Comparison of ENCODE assay signal across 1 cellular context in genomic region chr16:81752225-81752875, GRCh38.
TF ChIP-seq lines count a peak whose summit lies in the region.

No MANE protein-coding gene starts in this region.

TF ChIP-seq in K562, 482 proteins besides CTCF, POLR2A, EP300 and RAD21 (continued from another document and continues in another):
- TF ChIP-seq CLOCK (CRISPR knock-in tag; IDR thresholded peaks at IDR 0.05; ENCODE audit: borderline replicate concordance) (no peak), SNRNP70 (optimal IDR thresholded peaks at IDR 0.05; ENCODE audit: low read depth, low read length) (no peak), ZBTB26 (CRISPR knock-in tag; IDR thresholded peaks at IDR 0.05) (no peak), TAF1 (IDR thresholded peaks at IDR 0.05; ENCODE audit: control insufficient read depth, extremely low read depth, insufficient read depth, low read length, severe bottlenecking) (peak; percentile 70), ARID3B (CRISPR knock-in tag; IDR thresholded peaks at IDR 0.05; ENCODE audit: borderline replicate concordance) (no peak), MBD2 (IDR thresholded peaks at IDR 0.05; ENCODE audit: borderline replicate concordance, low read depth) (0 out of 2 replicates have a peak, but pooled peaks have one; percentile 30), ZFP36 (IDR thresholded peaks at IDR 0.05; ENCODE audit: low read depth, low read length, partially characterized antibody) (peak; percentile 70), FOXK1 (CRISPR knock-in tag; IDR thresholded peaks at IDR 0.05; ENCODE audit: borderline replicate concordance) (peak; percentile 28; the same call in 1 of the 2 replicates), NCOA1 (IDR thresholded peaks at IDR 0.05; ENCODE audit: low read depth) (no peak; the same call in 1 of the 2 replicates), MTF1 (CRISPR knock-in tag; IDR thresholded peaks at IDR 0.05; ENCODE audit: borderline replicate concordance) (no peak), ZFP30 (CRISPR knock-in tag; IDR thresholded peaks at IDR 0.05; ENCODE audit: borderline replicate concordance) (no peak), CBFA2T2 (conservative IDR thresholded peaks at IDR 0.05) (no peak), CSDE1 (IDR thresholded peaks at IDR 0.05) (no peak), GATA2 (CRISPR knock-in tag; IDR thresholded peaks at IDR 0.05) (no peak), ZNF778 (CRISPR knock-in tag; IDR thresholded peaks at IDR 0.05) (no peak), FUS (optimal IDR thresholded peaks at IDR 0.05; ENCODE audit: low read depth, low read length) (no peak), ZBTB40 (IDR thresholded peaks at IDR 0.05) (peak; percentile 63; the same call in 1 of the 2 replicates), ZBTB40 (CRISPR knock-in tag; IDR thresholded peaks at IDR 0.05) (no peak), ARID4B (CRISPR knock-in tag; IDR thresholded peaks at IDR 0.05) (no peak), NUFIP1 (IDR thresholded peaks at IDR 0.05; ENCODE audit: partially characterized antibody) (no peak), ZBTB2 (IDR thresholded peaks at IDR 0.05) (no peak; the same call in 1 of the 2 replicates), HEY1 (CRISPR knock-in tag; IDR thresholded peaks at IDR 0.05; ENCODE audit: borderline replicate concordance) (no peak), NFXL1 (CRISPR knock-in tag; IDR thresholded peaks at IDR 0.05) (no peak), DACH1 (IDR thresholded peaks at IDR 0.05; ENCODE audit: partially characterized antibody) (no peak), NR4A1 (CRISPR knock-in tag; IDR thresholded peaks at IDR 0.05) (0 out of 2 replicates have a peak, but pooled peaks have one; percentile 83), NR4A1 (tag; IDR thresholded peaks at IDR 0.05) (0 out of 2 replicates have a peak, but pooled peaks have one; percentile 73), HLTF (IDR thresholded peaks at IDR 0.05) (no peak), TAL1 (IDR thresholded peaks at IDR 0.05) (no peak), MAZ (CRISPR knock-in tag; conservative IDR thresholded peaks at IDR 0.05 in 1 of 2, IDR thresholded peaks at IDR 0.05 in 1 of 2) (peak; percentile 89 to 95), POLR2B (IDR thresholded peaks at IDR 0.05; ENCODE audit: low read depth, partially characterized antibody) (peak; percentile 64), ZNF512 (tag; IDR thresholded peaks at IDR 0.05) (no peak), PCBP2 (IDR thresholded peaks at IDR 0.05; ENCODE audit: low read depth, low read length, poor library complexity, severe bottlenecking) (no peak), DDX20 (tag; IDR thresholded peaks at IDR 0.05; ENCODE audit: low read depth) (no peak), GABPA (tag; conservative IDR thresholded peaks at IDR 0.05; ENCODE audit: low read depth) (peak; percentile 85), ZKSCAN8 (CRISPR knock-in tag; IDR thresholded peaks at IDR 0.05) (no peak), ZNF699 (CRISPR knock-in tag; IDR thresholded peaks at IDR 0.05; ENCODE audit: insufficient replicate concordance) (no peak)
